In genomic region chr2:20651731-20652099, GRCh38 we compare ENCODE assay signal across 9 cellular contexts. TPM values are rescaled to one million over a fixed set of nuclear protein-coding genes. Genes with fewer than 3 reads are reported as not detected.
DNase-seq lines count a peak whose midpoint lies in the region; ATAC-seq, FAIRE-seq and TF ChIP-seq lines count a peak whose summit lies in the region.
"Had no signal": no experiment of that assay in that cellular context is flagged by ENCODE, and none has a peak within 500 bp of the region (broad histone marks: within the 10 kb centered on the region; RNA-seq: fewer than 3 reads in every experiment).

No MANE protein-coding gene starts in this region.

- H3K4me1 ChIP-seq in A673 (ENCODE audit: insufficient read depth, low read length, poor library complexity, severe bottlenecking) (no peaks in the 10 kb centered on the region), small intestine (ENCODE audit: control insufficient read depth in 2 of 2, insufficient read depth in 1 of 2, low read depth in 1 of 2, low read length in 1 of 2) (peaks cover 0 to 9% of the 10 kb centered on the region in 2 donors)

- ATAC-seq in natural killer cell (no peak), GM18870 (IDR thresholded peaks at IDR 0.05; ENCODE audit: unreplicated experiment) (no peak)

- no peaks in the 10 kb centered on the region for H3K9me3 Mint-ChIP-seq in natural killer cell

- no peak for TF ChIP-seq CTCF in A673 (conservative IDR thresholded peaks at IDR 0.05; ENCODE audit: low read depth, low read length)
- TF ChIP-seq CTCF in LNCaP clone FGC (IDR thresholded peaks at IDR 0.05; ENCODE audit: control insufficient read depth, extremely low read depth, insufficient read depth): no peak
- TF ChIP-seq CTCF in coronary artery (IDR thresholded peaks at IDR 0.05): no peak
- no peak for TF ChIP-seq CTCF in natural killer cell (IDR thresholded peaks at IDR 0.05)

- peak overlapping the region; percentile 91 for H3K4me3 ChIP-seq in A673 (ENCODE audit: low read depth, low read length, poor library complexity, severe bottlenecking)
- H3K4me3 ChIP-seq in LNCaP clone FGC (ENCODE audit: low read depth, low read length): peak overlapping the region; percentile 88
- H3K4me3 ChIP-seq in coronary artery: peak overlapping the region; percentile 99
- peak overlapping the region in 1 of 2 donors; percentile 46 for H3K4me3 ChIP-seq in small intestine (ENCODE audit: low read depth in 1 of 2, low read length in 2 of 2)

- peaks cover 7 to 10% of the 10 kb centered on the region in 2 donors for H3K27me3 Mint-ChIP-seq in natural killer cell (ENCODE audit: low read depth in 2 of 2)

- H3K4me3 Mint-ChIP-seq in natural killer cell: peak overlapping the region; percentile 83

- H3K27ac ChIP-seq in A673 (ENCODE audit: low read depth, low read length, poor library complexity, severe bottlenecking): no peak overlapping the region
- H3K27ac ChIP-seq in coronary artery: peak overlapping the region; percentile 86 to 95
- H3K27ac ChIP-seq in small intestine (ENCODE audit: low read depth in 1 of 2, low read length in 1 of 2): peak overlapping the region in 1 of 2 donors; percentile 93

- FAIRE-seq in small intestine (lab: Jason Lieb, UNC): no peak
- FAIRE-seq: G401.6 had no signal

- H3K4me1 Mint-ChIP-seq in natural killer cell: peaks cover 42 to 45% of the 10 kb centered on the region in 2 donors

- BruUV-seq in A673 (replicated peaks; lab: Mats Ljungman, UMichigan): no TSS peak

- CTCF ChIA-PET in A673 (lab: Charles Lee) (interaction anchor here (0.6 to 1.3 kb wide), 6 partner anchors 9 to 264 kb away, joined by 3 to 6 read pairs (median 4); partner anchors contain the start of gene RHOB), HEK293T (lab: Yijun Ruan, JAX) (interaction anchor here (0.5 to 2.4 kb wide), 14 partner anchors 9 to 1808 kb away, joined by 3 to 20 read pairs (median 4); partner anchors contain the start of gene RHOB)

- H3K9me3 ChIP-seq in A673 (ENCODE audit: low read depth, low read length, poor library complexity, severe bottlenecking): no peaks in the 10 kb centered on the region
- no peaks in the 10 kb centered on the region for H3K9me3 ChIP-seq in small intestine (ENCODE audit: control insufficient read depth, low read depth)

- peak overlapping the region; percentile 92 to 93 for H3K27ac Mint-ChIP-seq in natural killer cell

- no peak for DNase-seq in A673 (ENCODE audit: low spot score)
- DNase-seq in LNCaP clone FGC (ENCODE audit: low read depth): no peak
- DNase-seq in coronary artery (ENCODE audit: low spot score): no peak
- DNase-seq in natural killer cell: no peak
- DNase-seq in iPS-NIHi11 (ENCODE audit: low spot score): no peak
- no peak for DNase-seq in HEK293T (ENCODE audit: extremely low spot score)
- DNase-seq in small intestine: no peak

- intact Hi-C loops in A673 (cut with micrococcal nuclease; ENCODE audit: unreplicated experiment): no loop called here
- intact Hi-C loops in natural killer cell (cut with micrococcal nuclease): loop anchor here (2.0 to 5.0 kb wide), 2 partner anchors 74 to 301 kb away; partner anchors contain the start of gene PUM2

- POLR2A ChIA-PET in A673 (lab: Charles Lee; ENCODE audit: low non-redundant PET): no interaction called here
- POLR2A ChIA-PET in HEK293T (lab: Yijun Ruan, JAX): interaction anchor here (0.6 to 4.2 kb wide), 8 partner anchors 10 to 379 kb away, joined by 3 to 36 read pairs (median 4); partner anchors contain the start of gene RHOB

- no peaks in the 10 kb centered on the region for H3K36me3 Mint-ChIP-seq in natural killer cell

- no peaks in the 10 kb centered on the region for H3K36me3 ChIP-seq in A673 (ENCODE audit: insufficient read depth, low read length, poor library complexity, severe bottlenecking)
- H3K36me3 ChIP-seq in small intestine (ENCODE audit: control insufficient read depth in 2 of 2, insufficient read depth in 2 of 2, low read length in 2 of 2): no peaks in the 10 kb centered on the region

- WGBS in small intestine, 3 donors: 77 to 82% (median 81%) methylated on average over 7 of the region's 7 CpGs

- H3K27me3 ChIP-seq in A673 (replicated peaks; ENCODE audit: insufficient read depth, low read depth, low read length, poor library complexity): peaks cover 14% of the 10 kb centered on the region
- no peaks in the 10 kb centered on the region for H3K27me3 ChIP-seq in small intestine (ENCODE audit: control insufficient read depth in 2 of 2, insufficient read depth in 2 of 2, low read length in 2 of 2)

TF ChIP-seq in HEK293T, 16 proteins besides CTCF, POLR2A, EP300 and RAD21:
- TF ChIP-seq CTBP1 (IDR thresholded peaks at IDR 0.05; ENCODE audit: borderline replicate concordance) (no peak), LEF1 (IDR thresholded peaks at IDR 0.05; ENCODE audit: borderline replicate concordance) (no peak)
TF ChIP-seq in HEK293T: peak in this region for 0.

RNA-seq across cellular contexts. Expression of gene HS1BP3, which starts 0.8 kb away (rescaled TPM):
- total RNA-seq in A673 (2021): 12.6 and 13.2 TPM in 2 replicates
- total RNA-seq in natural killer cell: 10 to 100 TPM; 17.4 to 25.7 (median 22.8) TPM
- polyA plus RNA-seq in small intestine: 10 to 100 TPM; 18.5 to 23.5 (median 23.2) TPM

RNA-seq across cellular contexts. Expression of gene GDF7, which starts 15.2 kb away (rescaled TPM):
- total RNA-seq in A673 (2021) (not detected in 2 replicates), natural killer cell (under 1 TPM; 0.02 to 0.10 (median 0.05) TPM)
- polyA plus RNA-seq in small intestine: under 1 TPM in 1 of 3 donors, not detected in 2; 0.16 TPM
